In genomic region chr7:11341285-11341944, GRCh38 we compare ENCODE assay signal across 8 cellular contexts.
DNase-seq lines count a peak whose midpoint lies in the region; ATAC-seq and TF ChIP-seq lines count a peak whose summit lies in the region.

No MANE protein-coding gene starts in this region.

- ATAC-seq in HG02571 (IDR thresholded peaks at IDR 0.05; ENCODE audit: unreplicated experiment): no peak
- ATAC-seq in HG03439 (IDR thresholded peaks at IDR 0.05; ENCODE audit: unreplicated experiment): no peak

- no TSS peak for BruUV-seq in PC-9 (replicated peaks; lab: Mats Ljungman, UMichigan)

- H3K27me3 ChIP-seq in DOHH2 (ENCODE audit: control insufficient read depth, low read length) (no peaks in the 10 kb centered on the region), PC-9 (ENCODE audit: insufficient read depth, low read depth) (no peaks in the 10 kb centered on the region)

- intact Hi-C loops in PC-9 (cut with micrococcal nuclease; ENCODE audit: unreplicated experiment): no loop called here

- DNase-seq in KBM-7 (peak; percentile 36), PC-9 (peak in 1 of 2 experiments; percentile 15), globus pallidus (ENCODE audit: low spot score) (peak; percentile 20), coronary artery (ENCODE audit: low spot score) (no peak), OCI-M2 (lab: John Stamatoyannopoulos, UW; ENCODE audit: unreplicated experiment) (no peak)

- H3K9me2 ChIP-seq in DOHH2 (replicated peaks; ENCODE audit: control insufficient read depth, low read length) (no peaks in the 10 kb centered on the region), PC-9 (ENCODE audit: insufficient read depth) (no peaks in the 10 kb centered on the region)

- H2AFZ ChIP-seq in PC-9: peak overlapping the region; percentile 67; the same call in 1 of the 2 replicates

- no peaks in the 10 kb centered on the region for H3K36me3 ChIP-seq in DOHH2 (ENCODE audit: control insufficient read depth, low read length)
- no peaks in the 10 kb centered on the region for H3K36me3 ChIP-seq in PC-9 (ENCODE audit: low read depth)

- POLR2A ChIA-PET in PC-9 (lab: Charles Lee; ENCODE audit: unreplicated experiment): no interaction called here

- H3K4me2 ChIP-seq in DOHH2 (ENCODE audit: low read length): peak overlapping the region; percentile 44
- 0 out of 2 replicates have a peak overlapping the region, but pooled peaks have one; percentile 40 for H3K4me2 ChIP-seq in PC-9

- H3K27ac ChIP-seq in DOHH2 (ENCODE audit: low read depth, low read length): no peak overlapping the region
- no peak overlapping the region for H3K27ac ChIP-seq in PC-9
- no peak overlapping the region for H3K27ac ChIP-seq in coronary artery

- in situ Hi-C loops in KBM-7 (cut with MboI; ENCODE audit: low pct_unique_long_range_greater_than_20kb, low sequenced_read_pairs): no loop called here

- TF ChIP-seq CTCF in DOHH2 (IDR thresholded peaks at IDR 0.05; ENCODE audit: low read depth, low read length, poor library complexity, severe bottlenecking) (peak; percentile 81), PC-9 (conservative IDR thresholded peaks at IDR 0.05) (peak; percentile 47; the same call in 1 of the 2 replicates), coronary artery (IDR thresholded peaks at IDR 0.05) (no peak)

- H3F3A ChIP-seq in DOHH2 (ENCODE audit: control insufficient read depth, insufficient read depth): 0 out of 2 replicates have a peak, but pooled peaks cover 3% of the 10 kb centered on the region
- no peaks in the 10 kb centered on the region for H3F3A ChIP-seq in PC-9 (ENCODE audit: insufficient read depth, low read depth)

- H3K9me3 ChIP-seq in DOHH2 (ENCODE audit: control insufficient read depth, insufficient read depth, low read length) (no peaks in the 10 kb centered on the region), PC-9 (ENCODE audit: insufficient read depth, low read depth) (no peaks in the 10 kb centered on the region)

- no peaks in the 10 kb centered on the region for H4K20me1 ChIP-seq in DOHH2 (ENCODE audit: control insufficient read depth, insufficient read depth, low read depth, low read length)
- H4K20me1 ChIP-seq in PC-9 (ENCODE audit: insufficient read depth): no peaks in the 10 kb centered on the region

- CTCF ChIA-PET in PC-9 (lab: Charles Lee): no interaction called here

- peak overlapping the region; percentile 34 for H3K4me3 ChIP-seq in DOHH2 (ENCODE audit: low read length)
- H3K4me3 ChIP-seq in PC-9: no peak overlapping the region
- H3K4me3 ChIP-seq in coronary artery: no peak overlapping the region

- peaks cover 30% of the 10 kb centered on the region for H3K4me1 ChIP-seq in DOHH2 (ENCODE audit: control insufficient read depth, low read length)
- H3K4me1 ChIP-seq in PC-9 (replicated peaks; ENCODE audit: insufficient read depth): no peaks in the 10 kb centered on the region

- H3K79me2 ChIP-seq in DOHH2 (ENCODE audit: control insufficient read depth, low read length) (no peaks in the 10 kb centered on the region), PC-9 (ENCODE audit: low read depth) (no peaks in the 10 kb centered on the region)

Comparison
In these comparisons a context has a peak if more than half of its experiments do, and no peak if none do; other contexts are left out.
1. DNase-seq: peak in KBM-7 (single experiment) and globus pallidus (single experiment); none in coronary artery (single experiment) and OCI-M2 (single experiment).